ENCODE assay signal across 24 cellular contexts in genomic region chr5:90569084-90569483, GRCh38. TPM values are rescaled to one million over a fixed set of nuclear protein-coding genes. Genes with fewer than 3 reads are reported as not detected.
"Had no signal": no experiment of that assay in that cellular context is flagged by ENCODE, and none has a peak within 500 bp of the region (broad histone marks: within the 10 kb centered on the region; RNA-seq: fewer than 3 reads in every experiment).

No MANE protein-coding gene starts in this region.

- ATAC-seq: natural killer cell; right lobe of liver; stimulated activated memory B cell treated with anti-CD40 and anti-IgM and Interleukin-4, amounts not matched to agents 10 μg/mL and 1 μg/mL and 100 μg/mL, for 72 hours; stimulated activated naive CD8-positive, alpha-beta T cell treated with anti-CD3 and anti-CD28 coated beads, Interleukin-15, amount 100 ng/mL, for 72 hours had no signal

- H3K27me3 ChIP-seq: neural progenitor cell, neutrophil, ovary, right atrium auricular region, right lobe of liver, tibial nerve, vagina had no signal

- H3K9ac ChIP-seq: neural progenitor cell had no signal

- H3K4me1 ChIP-seq: left ventricle myocardium inferior, neural progenitor cell, right atrium auricular region, right lobe of liver, vagina had no signal

- DNase-seq: islet precursor cell; left ventricle myocardium inferior; mesendoderm; naive B cell; natural killer cell; nephron progenitor cell; occipital lobe; ovary; right lobe of liver; stimulated activated CD4-positive, alpha-beta T cell treated with anti-CD3 and anti-CD28 coated beads, Interleukin-1b, Interleukin-23, amount 100 ng/mL, for 48 hours; stimulated activated CD4-positive, alpha-beta T cell treated with anti-CD3 and anti-CD28 coated beads, Interleukin-2, amount 100 ng/mL, for 48 hours; stimulated activated CD4-positive, alpha-beta T cell treated with anti-CD3 and anti-CD28 coated beads, Interleukin-4, amount 100 ng/mL, for 4 hours; stimulated activated CD8-positive, alpha-beta memory T cell treated with anti-CD3 and anti-CD28 coated beads, Interleukin-4, amount 100 ng/mL, for 48 hours; stimulated activated naive CD4-positive, alpha-beta T cell treated with Interleukin-2 at 50 U/mL for 16 hours; stimulated activated naive CD8-positive, alpha-beta T cell treated with anti-CD3 and anti-CD28 coated beads, Interleukin-15, amount 100 ng/mL, for 72 hours; substantia nigra had no signal

- H3K4me2 ChIP-seq: neural progenitor cell, smooth muscle cell had no signal

- H3K9me3 ChIP-seq: neutrophil, ovary, right lobe of liver, vagina had no signal

- H3K27ac ChIP-seq: left ventricle myocardium inferior, neural progenitor cell, neutrophil, ovary, right atrium auricular region, right lobe of liver, tibial nerve, vagina had no signal

- H2AFZ ChIP-seq: neural progenitor cell had no signal

- H3K36me3 ChIP-seq: left ventricle myocardium inferior, neutrophil, ovary, right atrium auricular region, right lobe of liver, tibial nerve, vagina had no signal

- H3K4me3 ChIP-seq: left ventricle myocardium inferior, lung, neural progenitor cell, ovary, right atrium auricular region, right lobe of liver, smooth muscle cell, tibial nerve, vagina had no signal

RNA-seq across cellular contexts. Expression of gene ADGRV1, which starts 10.5 kb away (rescaled TPM):
- total RNA-seq: left ventricle myocardium inferior had no signal
